In the genomic region with DNA sequence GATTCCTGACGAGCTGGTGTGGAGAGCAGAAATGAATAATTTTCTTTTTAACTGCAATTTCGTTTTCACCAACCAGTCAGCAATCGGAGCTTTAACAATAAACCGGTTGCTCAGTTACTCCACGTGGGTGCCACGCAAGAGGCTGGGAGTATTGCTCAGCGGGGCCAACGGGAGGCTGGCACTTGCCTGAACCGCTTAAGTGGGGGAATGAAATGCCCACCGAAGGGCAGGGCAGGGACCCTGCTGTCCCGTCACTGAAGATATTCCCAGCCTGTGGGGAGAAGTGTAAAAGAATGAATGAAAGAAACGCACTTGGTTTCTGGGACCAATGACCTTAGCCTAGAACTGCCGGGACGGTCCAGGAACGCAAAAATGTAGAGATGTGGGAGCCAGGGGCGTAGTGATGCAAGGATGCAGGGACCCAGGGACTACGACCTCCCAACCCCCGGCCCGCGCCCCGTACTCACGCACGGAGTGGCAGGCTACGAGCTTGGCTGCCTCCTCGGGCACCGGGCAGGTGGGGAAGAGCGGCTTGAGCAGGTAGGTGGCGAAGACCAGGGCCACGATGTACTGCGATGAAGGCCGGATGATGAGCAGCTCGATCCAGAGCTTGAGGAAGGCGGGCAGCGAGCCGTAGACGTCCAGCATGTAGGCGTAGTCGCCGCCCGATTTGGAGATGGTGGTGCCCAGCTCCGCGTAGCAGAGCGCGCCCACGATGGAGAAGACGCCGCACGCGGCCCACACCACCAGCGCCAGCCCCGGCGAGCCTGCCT, we compare ENCODE assay signal across 8 cellular contexts.
DNase-seq lines count a peak whose midpoint lies in the region; ATAC-seq and TF ChIP-seq lines count a peak whose summit lies in the region.
"Not testable (repeated sequence)": the region's sequence is repeated elsewhere in the genome, so short reads cannot be mapped to it uniquely, and the experiment has no call there.

No MANE protein-coding gene starts in this region.

- TF ChIP-seq POLR2A in breast epithelium (IDR thresholded peaks at IDR 0.05): not testable (repeated sequence)

- peaks cover 7 to 11% of the 10 kb centered on the region in 2 donors for H3K36me3 Mint-ChIP-seq in CD14-positive monocyte
- peaks cover 33% of the 10 kb centered on the region for H3K36me3 Mint-ChIP-seq in activated CD4-positive, alpha-beta T cell treated with anti-CD3 and anti-CD28 coated beads for 36 hours (ENCODE audit: low read depth)
- not testable (repeated sequence) for H3K36me3 Mint-ChIP-seq in naive thymus-derived CD8-positive, alpha-beta T cell
- peaks cover 33 to 34% of the 10 kb centered on the region in 2 donors for H3K36me3 Mint-ChIP-seq in stimulated activated naive B cell treated with anti-CD40 and anti-IgM and Interleukin-4, amounts not matched to agents 10 μg/mL and 1 μg/mL and 100 μg/mL, for 72 hours

- POLR2A ChIA-PET in activated CD4-positive, alpha-beta T cell treated with anti-CD3 and anti-CD28 coated beads for 36 hours (lab: Charles Lee): interaction anchor here (0.8 kb wide), 1 partner anchor 16 kb away, joined by 3 read pairs; no protein-coding TSS in a partner anchor
- POLR2A ChIA-PET in naive thymus-derived CD8-positive, alpha-beta T cell (lab: Charles Lee): interaction anchor here (0.6 to 2.0 kb wide), 6 partner anchors 9 to 124 kb away, joined by 3 to 7 read pairs (median 5); no protein-coding TSS in a partner anchor

- intact Hi-C loops in CD14-positive monocyte (cut with micrococcal nuclease): loop anchor here in 1 of 2 donors (5.0 kb wide), 1 partner anchor 673 kb away; no protein-coding TSS in a partner anchor
- intact Hi-C loops in activated CD4-positive, alpha-beta T cell treated with anti-CD3 and anti-CD28 coated beads for 36 hours (cut with DNase I, micrococcal nuclease): loop anchor here (1.0 to 10.0 kb wide), 9 partner anchors 21 to 855 kb away; a partner anchor contains a TSS
- intact Hi-C loops in breast epithelium (cut with DNase I; ENCODE audit: low total_unique reads); left cardiac atrium (cut with DNase I): not testable (repeated sequence)

- peaks cover 20% of the 10 kb centered on the region for H3K4me1 Mint-ChIP-seq in CD14-positive monocyte
- H3K4me1 Mint-ChIP-seq in activated CD4-positive, alpha-beta T cell treated with anti-CD3 and anti-CD28 coated beads for 36 hours: peaks cover 26% of the 10 kb centered on the region
- H3K4me1 Mint-ChIP-seq in naive thymus-derived CD8-positive, alpha-beta T cell: peaks cover 17 to 39% (median 34%) of the 10 kb centered on the region in 4 donors
- peaks cover 26 to 44% of the 10 kb centered on the region in 2 donors for H3K4me1 Mint-ChIP-seq in stimulated activated naive B cell treated with anti-CD40 and anti-IgM and Interleukin-4, amounts not matched to agents 10 μg/mL and 1 μg/mL and 100 μg/mL, for 72 hours

- not testable (repeated sequence) for TF ChIP-seq CTCF in CD14-positive monocyte (IDR thresholded peaks at IDR 0.05); LNCaP clone FGC (IDR thresholded peaks at IDR 0.05; ENCODE audit: control insufficient read depth, extremely low read depth, insufficient read depth); breast epithelium (IDR thresholded peaks at IDR 0.05)

- H3K9me3 ChIP-seq in breast epithelium: not testable (repeated sequence)

- not testable (repeated sequence) for H3K27me3 ChIP-seq in breast epithelium

- not testable (repeated sequence) for H3K36me3 ChIP-seq in breast epithelium

- not testable (repeated sequence) for H3K4me1 ChIP-seq in breast epithelium

- H3K27me3 Mint-ChIP-seq in CD14-positive monocyte (ENCODE audit: low read depth in 3 of 3); activated CD4-positive, alpha-beta T cell treated with anti-CD3 and anti-CD28 coated beads for 36 hours; naive thymus-derived CD8-positive, alpha-beta T cell; stimulated activated naive B cell treated with anti-CD40 and anti-IgM and Interleukin-4, amounts not matched to agents 10 μg/mL and 1 μg/mL and 100 μg/mL, for 72 hours: not testable (repeated sequence)

- CTCF ChIA-PET in activated CD4-positive, alpha-beta T cell treated with anti-CD3 and anti-CD28 coated beads for 36 hours (lab: Charles Lee): not testable (repeated sequence)

- H3K4me3 Mint-ChIP-seq in CD14-positive monocyte: peak overlapping the region; percentile 89 to 95
- H3K4me3 Mint-ChIP-seq in activated CD4-positive, alpha-beta T cell treated with anti-CD3 and anti-CD28 coated beads for 36 hours: peak overlapping the region; percentile 94
- peak overlapping the region; percentile 91 to 99 (median 93) for H3K4me3 Mint-ChIP-seq in naive thymus-derived CD8-positive, alpha-beta T cell
- peak overlapping the region; percentile 95 to 99 for H3K4me3 Mint-ChIP-seq in stimulated activated naive B cell treated with anti-CD40 and anti-IgM and Interleukin-4, amounts not matched to agents 10 μg/mL and 1 μg/mL and 100 μg/mL, for 72 hours

- H3K9me3 Mint-ChIP-seq in CD14-positive monocyte; activated CD4-positive, alpha-beta T cell treated with anti-CD3 and anti-CD28 coated beads for 36 hours (ENCODE audit: low read depth); naive thymus-derived CD8-positive, alpha-beta T cell; stimulated activated naive B cell treated with anti-CD40 and anti-IgM and Interleukin-4, amounts not matched to agents 10 μg/mL and 1 μg/mL and 100 μg/mL, for 72 hours: not testable (repeated sequence)

- H3K4me3 ChIP-seq in LNCaP clone FGC (ENCODE audit: low read depth, low read length) (peak overlapping the region; percentile 72), breast epithelium (peak overlapping the region; percentile 59 to 86 (median 61))

- ATAC-seq in GM21825 (IDR thresholded peaks at IDR 0.05; ENCODE audit: unreplicated experiment) (peak; percentile 1), left cardiac atrium (peak; percentile 6 to 27)
- peak; percentile 58 for ATAC-seq in activated CD4-positive, alpha-beta T cell treated with anti-CD3 and anti-CD28 coated beads for 36 hours
- peak; percentile 18 to 42 for ATAC-seq in naive thymus-derived CD8-positive, alpha-beta T cell
- peak; percentile 43 to 48 for ATAC-seq in stimulated activated naive B cell treated with anti-CD40 and anti-IgM and Interleukin-4, amounts not matched to agents 10 μg/mL and 1 μg/mL and 100 μg/mL, for 72 hours (replicated peaks)

- peak overlapping the region; percentile 83 to 96 for H3K27ac ChIP-seq in breast epithelium

- DNase-seq in CD14-positive monocyte (ENCODE audit: low spot score) (peak; percentile 57), breast epithelium (ENCODE audit: low spot score in 2 of 2) (peak in 1 of 2 donors; percentile 53), left cardiac atrium (peak; percentile 50)
- not testable (repeated sequence) for DNase-seq in LNCaP clone FGC (ENCODE audit: low read depth); stimulated activated naive B cell treated with anti-CD40 and anti-IgM and Interleukin-4, amounts not matched to agents 10 μg/mL and 1 μg/mL and 100 μg/mL, for 72 hours
- peak; percentile 50 for DNase-seq in activated CD4-positive, alpha-beta T cell treated with anti-CD3 and anti-CD28 coated beads for 36 hours
- peak in 3 of 10 donors; percentile 27 to 61 (median 55) for DNase-seq in naive thymus-derived CD8-positive, alpha-beta T cell

- peak overlapping the region; percentile 95 to 98 (median 97) for H3K27ac Mint-ChIP-seq in CD14-positive monocyte
- peak overlapping the region; percentile 100 for H3K27ac Mint-ChIP-seq in activated CD4-positive, alpha-beta T cell treated with anti-CD3 and anti-CD28 coated beads for 36 hours
- peak overlapping the region; percentile 93 to 99 (median 98) for H3K27ac Mint-ChIP-seq in naive thymus-derived CD8-positive, alpha-beta T cell
- peak overlapping the region; percentile 100 for H3K27ac Mint-ChIP-seq in stimulated activated naive B cell treated with anti-CD40 and anti-IgM and Interleukin-4, amounts not matched to agents 10 μg/mL and 1 μg/mL and 100 μg/mL, for 72 hours

Comparison
In these comparisons a context has a peak if more than half of its experiments do, and no peak if none do; other contexts are left out.
1. ATAC-seq: peak in every context shown above with its lines; median percentile 58 in activated CD4-positive, alpha-beta T cell treated with anti-CD3 and anti-CD28 coated beads for 36 hours; 46 in stimulated activated naive B cell treated with anti-CD40 and anti-IgM and Interleukin-4, amounts not matched to agents 10 μg/mL and 1 μg/mL and 100 μg/mL, for 72 hours; 30 in naive thymus-derived CD8-positive, alpha-beta T cell; 16 in left cardiac atrium; 1 in GM21825.